14 cellular contexts compared by ENCODE assay signal in genomic region chr2:207087046-207087902, GRCh38.
"Had no signal": no experiment of that assay in that cellular context is flagged by ENCODE, and none has a peak within 500 bp of the region (broad histone marks: within the 10 kb centered on the region; RNA-seq: fewer than 3 reads in every experiment).

No MANE protein-coding gene starts in this region.

- H3K9me3 Mint-ChIP-seq: neural crest cell, WTC11 had no signal

- H3K4me1 ChIP-seq: uterus had no signal

- H3K27me3 Mint-ChIP-seq: activated CD4-positive, alpha-beta memory T cell treated with anti-CD3 and anti-CD28 coated beads, Interleukin-2, amount 10 ng/mL, durations not matched to agents 7 days and 5 days; activated T-cell treated with anti-CD3 and anti-CD28 coated beads, Interleukin-2, amount 50 U/mL, for 24 hours; stimulated activated naive B cell treated with anti-CD40 and anti-IgM and Interleukin-4, amounts not matched to agents 10 μg/mL and 1 μg/mL and 100 μg/mL, for 72 hours had no signal

- H3K27me3 ChIP-seq: tibial artery, uterus had no signal

- DNase-seq: activated CD4-positive, alpha-beta memory T cell treated with anti-CD3 and anti-CD28 coated beads, Interleukin-2, amount 10 ng/mL, durations not matched to agents 7 days and 5 days; activated CD4-positive, alpha-beta T cell treated with anti-CD3 and anti-CD28 coated beads for 4 hours; activated effector memory CD4-positive, alpha-beta T cell treated with anti-CD3 and anti-CD28 coated beads, Interleukin-2, amount 50 U/mL, for 16 hours; activated T-cell treated with anti-CD3 and anti-CD28 coated beads, Interleukin-2, amount 50 U/mL, for 24 hours; hippocampal formation; midbrain; stimulated activated CD4-positive, alpha-beta T cell treated with anti-CD3 and anti-CD28 coated beads, Interleukin-4, amount 100 ng/mL, for 1 hour; stimulated activated naive B cell treated with anti-CD40 and anti-IgM and Interleukin-4, amounts not matched to agents 10 μg/mL and 1 μg/mL and 100 μg/mL, for 72 hours; T-helper 2 cell; tibial artery; uterus had no signal

- ATAC-seq: esophagus mucosa, WTC11 had no signal

- H3K4me3 ChIP-seq: tibial artery, uterus had no signal

- H3K4me3 Mint-ChIP-seq: activated CD4-positive, alpha-beta memory T cell treated with anti-CD3 and anti-CD28 coated beads, Interleukin-2, amount 10 ng/mL, durations not matched to agents 7 days and 5 days; activated T-cell treated with anti-CD3 and anti-CD28 coated beads, Interleukin-2, amount 50 U/mL, for 24 hours; neural crest cell; WTC11 had no signal

- H3K27ac ChIP-seq: tibial artery, uterus had no signal

- H3K27ac Mint-ChIP-seq: activated CD4-positive, alpha-beta memory T cell treated with anti-CD3 and anti-CD28 coated beads, Interleukin-2, amount 10 ng/mL, durations not matched to agents 7 days and 5 days; WTC11 had no signal

- H3K4me1 Mint-ChIP-seq: neural crest cell had no signal

- H3K36me3 ChIP-seq: uterus had no signal

- H3K9me3 ChIP-seq: tibial artery, uterus had no signal
